ENCODE assay signal across 15 cellular contexts in the genomic region with DNA sequence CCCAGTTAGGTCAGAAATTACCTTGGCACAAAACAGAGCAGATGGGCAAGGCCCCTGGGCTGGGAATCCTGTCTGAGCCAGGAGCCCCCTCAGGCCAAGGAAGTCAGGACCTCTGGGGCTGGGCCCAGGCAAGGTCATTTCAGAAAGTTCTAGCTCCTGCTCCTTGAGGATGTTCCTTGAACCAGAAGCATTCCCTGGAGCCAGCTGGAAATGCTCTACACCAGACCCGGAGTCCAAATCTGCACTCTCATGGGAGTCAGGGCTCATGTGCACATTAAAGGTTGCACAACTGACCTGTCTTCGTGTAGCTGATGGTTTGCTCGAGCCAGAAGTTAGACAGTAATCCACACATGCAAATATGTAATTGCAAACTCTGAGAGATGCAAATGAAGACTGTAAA. TPM values are rescaled to one million over a fixed set of nuclear protein-coding genes. Genes with fewer than 3 reads are reported as not detected.
DNase-seq lines count a peak whose midpoint lies in the region; FAIRE-seq and TF ChIP-seq lines count a peak whose summit lies in the region.
"Had no signal": no experiment of that assay in that cellular context is flagged by ENCODE, and none has a peak within 500 bp of the region (broad histone marks: within the 10 kb centered on the region; RNA-seq: fewer than 3 reads in every experiment).

No MANE protein-coding gene starts in this region.

- DNase-seq in GM19239 (ENCODE audit: insufficient read length, low spot score) (no peak), NCI-H526 (lab: John Stamatoyannopoulos, UW) (peak; percentile 84 to 85), fibroblast of the aortic adventitia (ENCODE audit: low read depth) (peak; percentile 9), osteocyte (ENCODE audit: extremely low spot score, unreplicated experiment) (peak; percentile 46), HuH-7.5 (ENCODE audit: low spot score) (no peak), GDM1 (lab: John Stamatoyannopoulos, UW) (no peak), HCEC 1CT (no peak)
- DNase-seq: AML-193, DMS79 treated with DMSO at 0.1 percent for 48 hours, HFFc6, NCI-H1105, NCI-H2081, NCI-H82, PC-9 had no signal

- H3K4me3 Mint-ChIP-seq in osteocyte (ENCODE audit: unreplicated experiment) = no peak overlapping the region
- H3K4me3 Mint-ChIP-seq: HFFc6 had no signal

- no peaks in the 10 kb centered on the region for H3K9me3 Mint-ChIP-seq in osteocyte (ENCODE audit: unreplicated experiment)
- H3K9me3 Mint-ChIP-seq: HFFc6 had no signal

- FAIRE-seq in GM19239 (lab: Jason Lieb, UNC) = peak; percentile 26
- FAIRE-seq: K562 had no signal

- TF ChIP-seq CTCF in fibroblast of the aortic adventitia (IDR thresholded peaks at IDR 0.05; ENCODE audit: insufficient read depth, low read length) = no peak
- TF ChIP-seq CTCF in osteocyte (IDR thresholded peaks at IDR 0.05) = no peak

- no peak overlapping the region for H3K27ac Mint-ChIP-seq in osteocyte (ENCODE audit: unreplicated experiment)
- H3K27ac Mint-ChIP-seq: HFFc6 had no signal

- peaks cover 24% of the 10 kb centered on the region for H3K4me1 Mint-ChIP-seq in osteocyte (ENCODE audit: unreplicated experiment)

- no peak overlapping the region for H3K4me3 ChIP-seq in fibroblast of the aortic adventitia (ENCODE audit: low read depth, low read length)
- H3K4me3 ChIP-seq: K562, PC-9 had no signal

- H3K36me3 Mint-ChIP-seq in osteocyte (ENCODE audit: unreplicated experiment) = no peaks in the 10 kb centered on the region

- H3K27me3 Mint-ChIP-seq in osteocyte (ENCODE audit: unreplicated experiment) = no peaks in the 10 kb centered on the region

RNA-seq across cellular contexts. Expression of a gene that starts 18.0 kb away (rescaled TPM):
- total RNA-seq in fibroblast of the aortic adventitia (ENCODE audit: low replicate concordance) = 0.54 and 2.5 TPM in 2 replicates
- 16.5 and 18.9 TPM in 2 replicates for total RNA-seq in osteocyte

Comparison
In these comparisons a context has a peak if more than half of its experiments do, and no peak if none do; other contexts are left out.
1. DNase-seq: peak in NCI-H526 (2 of 2), fibroblast of the aortic adventitia (single experiment) and osteocyte (single experiment); none in GM19239 (single experiment), HuH-7.5 (single experiment), GDM1 (single experiment) and HCEC 1CT (single experiment).